In the genomic region with DNA sequence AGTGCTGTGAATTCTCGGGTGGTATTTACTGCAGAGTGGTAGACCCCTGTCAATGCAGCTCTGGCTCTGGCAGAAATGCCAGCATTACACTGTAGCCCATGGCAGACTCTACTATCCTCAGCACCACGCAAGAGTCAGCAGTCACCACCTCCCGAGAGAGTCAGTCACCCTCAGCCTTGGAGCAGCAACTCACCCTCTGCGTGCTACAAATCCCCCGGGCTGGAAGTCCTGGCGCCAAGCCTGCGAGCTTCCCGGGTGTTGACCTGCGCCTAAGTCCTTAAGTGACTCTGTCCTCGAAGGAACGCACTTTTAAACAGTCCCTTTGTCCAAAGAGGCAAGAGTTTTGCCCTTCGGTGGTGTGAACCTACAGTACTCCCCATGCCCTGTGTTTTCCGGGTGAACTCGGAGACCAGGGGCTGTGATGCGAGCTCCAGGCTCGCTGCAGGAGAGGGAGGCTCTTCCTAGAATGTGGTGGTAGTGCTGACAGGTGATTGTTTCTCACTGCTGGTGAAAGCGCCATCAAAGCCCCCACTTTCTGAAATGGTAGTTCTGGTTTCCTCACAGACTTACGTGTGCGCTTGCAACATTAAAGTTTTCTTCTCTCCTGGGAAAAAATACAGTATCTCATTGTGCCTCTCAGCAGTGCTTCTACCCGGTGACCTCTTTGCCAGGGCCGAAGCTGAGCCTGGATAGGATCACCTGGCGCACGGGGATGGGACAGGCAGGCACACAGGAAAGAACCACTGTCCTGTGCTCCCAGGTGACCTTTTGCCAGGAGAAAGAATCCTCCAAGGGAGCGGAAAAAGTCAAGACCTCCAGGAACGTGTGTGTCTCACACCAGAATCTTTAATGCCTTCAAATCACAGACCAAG, we compare ENCODE assay signal across 2 cellular contexts.
TF ChIP-seq lines count a peak whose summit lies in the region.

No MANE protein-coding gene starts in this region.

TF ChIP-seq in HepG2, 621 proteins besides CTCF, POLR2A, EP300 and RAD21:
- TF ChIP-seq ZNF720 (CRISPR knock-in tag; IDR thresholded peaks at IDR 0.05) (no peak), CENPT (CRISPR knock-in tag; IDR thresholded peaks at IDR 0.05; ENCODE audit: low read depth) (no peak), HMG20A (CRISPR knock-in tag; IDR thresholded peaks at IDR 0.05; ENCODE audit: borderline replicate concordance) (no peak), RFX5 (IDR thresholded peaks at IDR 0.05; ENCODE audit: low read depth, low read length) (0 out of 2 replicates have a peak, but pooled peaks have one; percentile 30), PCBP2 (optimal IDR thresholded peaks at IDR 0.05; ENCODE audit: low read depth, low read length, poor library complexity, severe bottlenecking) (no peak), HDAC2 (CRISPR knock-in tag; IDR thresholded peaks at IDR 0.05) (no peak), TAF15 (IDR thresholded peaks at IDR 0.05; ENCODE audit: low read depth, low read length, poor library complexity, severe bottlenecking) (no peak), ZBTB8A (CRISPR knock-in tag; IDR thresholded peaks at IDR 0.05; ENCODE audit: borderline replicate concordance, low read depth) (no peak)
TF ChIP-seq in HepG2: peak in this region for 1.

TF ChIP-seq in H1, 55 proteins besides CTCF, POLR2A, EP300 and RAD21:
- TF ChIP-seq SP4 (IDR thresholded peaks at IDR 0.05; ENCODE audit: low read length) = no peak
- TF ChIP-seq CREB1 (IDR thresholded peaks at IDR 0.05) = no peak
- no peak for TF ChIP-seq NRF1 (IDR thresholded peaks at IDR 0.05; ENCODE audit: low read depth, low read length)
- TF ChIP-seq ZNF274 (IDR thresholded peaks at IDR 0.05; ENCODE audit: borderline replicate concordance, extremely low read depth, low read length) = no peak
- TF ChIP-seq POLR2AphosphoS5 (IDR thresholded peaks at IDR 0.05; ENCODE audit: low read depth, low read length) = no peak
- TF ChIP-seq RXRA (IDR thresholded peaks at IDR 0.05; ENCODE audit: insufficient read depth, low read depth, low read length) = no peak
- no peak for TF ChIP-seq KDM1A (IDR thresholded peaks at IDR 0.05; ENCODE audit: borderline replicate concordance, low read length)
- TF ChIP-seq RNF2 (IDR thresholded peaks at IDR 0.05; ENCODE audit: borderline replicate concordance, low read depth, low read length, missing control alignments, poor library complexity, severe bottlenecking) = no peak
- no peak for TF ChIP-seq SIX5 (IDR thresholded peaks at IDR 0.05; ENCODE audit: low read depth, low read length)
- no peak for TF ChIP-seq TEAD4 (IDR thresholded peaks at IDR 0.05; ENCODE audit: low read depth, low read length)
- TF ChIP-seq, protein P1, sequence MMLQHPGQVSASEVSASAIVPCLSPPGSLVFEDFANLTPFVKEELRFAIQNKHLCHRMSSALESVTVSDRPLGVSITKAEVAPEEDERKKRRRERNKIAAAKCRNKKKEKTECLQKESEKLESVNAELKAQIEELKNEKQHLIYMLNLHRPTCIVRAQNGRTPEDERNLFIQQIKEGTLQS (IDR thresholded peaks at IDR 0.05; ENCODE audit: insufficient read depth, low read depth, low read length) = no peak
- TF ChIP-seq TAF1 (IDR thresholded peaks at IDR 0.05; ENCODE audit: low read depth, low read length) = no peak
- no peak for TF ChIP-seq GABPA (IDR thresholded peaks at IDR 0.05; ENCODE audit: borderline replicate concordance, insufficient read depth, low read length)
- TF ChIP-seq SP2 (IDR thresholded peaks at IDR 0.05; ENCODE audit: low read length) = no peak
- no peak for TF ChIP-seq JUND (IDR thresholded peaks at IDR 0.05; ENCODE audit: low read length)
- no peak for TF ChIP-seq RBBP5 (IDR thresholded peaks at IDR 0.05; ENCODE audit: borderline replicate concordance, low read depth, low read length)
- no peak for TF ChIP-seq TBP (IDR thresholded peaks at IDR 0.05; ENCODE audit: low read depth, low read length)
TF ChIP-seq in H1: peak in this region for 0.
